In the genomic region with DNA sequence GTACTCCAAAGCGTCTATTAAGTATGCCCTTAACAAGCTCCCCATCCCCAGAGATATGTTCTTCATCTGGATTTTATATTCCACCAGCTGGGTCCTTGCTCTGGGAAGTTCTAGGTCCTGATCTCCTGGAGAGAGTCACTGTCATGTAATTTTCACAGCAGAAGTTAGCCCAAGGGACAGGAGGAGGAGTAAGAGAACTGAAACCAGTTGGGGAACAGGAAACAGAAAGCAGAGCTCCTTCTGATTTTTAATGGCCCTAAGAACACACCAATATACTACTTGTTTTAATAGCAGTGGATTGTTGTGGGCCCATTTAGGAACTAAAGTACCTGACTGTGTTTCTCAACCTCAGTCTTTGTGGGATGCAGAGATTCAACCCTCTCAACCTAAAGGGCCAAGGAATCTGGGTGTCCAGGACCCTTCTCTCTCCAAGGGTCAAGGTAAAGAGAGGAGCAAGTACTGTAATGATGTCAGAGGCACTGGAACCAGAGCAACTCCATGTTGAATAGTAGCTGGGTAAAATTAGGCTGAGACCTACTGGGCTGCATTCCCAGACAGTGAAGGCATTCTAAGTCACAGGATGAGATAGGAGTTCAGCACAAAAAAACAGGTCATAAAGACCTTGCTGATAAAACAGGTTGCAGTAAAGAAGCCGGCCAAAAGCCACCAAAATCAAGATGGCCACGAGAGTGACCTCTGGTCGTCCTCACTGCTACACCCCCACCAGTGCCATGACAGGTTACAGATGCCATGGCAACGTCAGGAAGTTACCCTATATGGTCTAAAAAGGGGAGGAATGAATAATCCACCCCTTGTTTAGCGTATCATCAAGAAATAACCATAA, we compare ENCODE assay signal across 1 cellular context.
TF ChIP-seq lines count a peak whose summit lies in the region.

No MANE protein-coding gene starts in this region.

TF ChIP-seq in K562, 482 proteins besides CTCF, POLR2A, EP300 and RAD21 (continued from another document and continues in another):
- TF ChIP-seq, protein P1, sequence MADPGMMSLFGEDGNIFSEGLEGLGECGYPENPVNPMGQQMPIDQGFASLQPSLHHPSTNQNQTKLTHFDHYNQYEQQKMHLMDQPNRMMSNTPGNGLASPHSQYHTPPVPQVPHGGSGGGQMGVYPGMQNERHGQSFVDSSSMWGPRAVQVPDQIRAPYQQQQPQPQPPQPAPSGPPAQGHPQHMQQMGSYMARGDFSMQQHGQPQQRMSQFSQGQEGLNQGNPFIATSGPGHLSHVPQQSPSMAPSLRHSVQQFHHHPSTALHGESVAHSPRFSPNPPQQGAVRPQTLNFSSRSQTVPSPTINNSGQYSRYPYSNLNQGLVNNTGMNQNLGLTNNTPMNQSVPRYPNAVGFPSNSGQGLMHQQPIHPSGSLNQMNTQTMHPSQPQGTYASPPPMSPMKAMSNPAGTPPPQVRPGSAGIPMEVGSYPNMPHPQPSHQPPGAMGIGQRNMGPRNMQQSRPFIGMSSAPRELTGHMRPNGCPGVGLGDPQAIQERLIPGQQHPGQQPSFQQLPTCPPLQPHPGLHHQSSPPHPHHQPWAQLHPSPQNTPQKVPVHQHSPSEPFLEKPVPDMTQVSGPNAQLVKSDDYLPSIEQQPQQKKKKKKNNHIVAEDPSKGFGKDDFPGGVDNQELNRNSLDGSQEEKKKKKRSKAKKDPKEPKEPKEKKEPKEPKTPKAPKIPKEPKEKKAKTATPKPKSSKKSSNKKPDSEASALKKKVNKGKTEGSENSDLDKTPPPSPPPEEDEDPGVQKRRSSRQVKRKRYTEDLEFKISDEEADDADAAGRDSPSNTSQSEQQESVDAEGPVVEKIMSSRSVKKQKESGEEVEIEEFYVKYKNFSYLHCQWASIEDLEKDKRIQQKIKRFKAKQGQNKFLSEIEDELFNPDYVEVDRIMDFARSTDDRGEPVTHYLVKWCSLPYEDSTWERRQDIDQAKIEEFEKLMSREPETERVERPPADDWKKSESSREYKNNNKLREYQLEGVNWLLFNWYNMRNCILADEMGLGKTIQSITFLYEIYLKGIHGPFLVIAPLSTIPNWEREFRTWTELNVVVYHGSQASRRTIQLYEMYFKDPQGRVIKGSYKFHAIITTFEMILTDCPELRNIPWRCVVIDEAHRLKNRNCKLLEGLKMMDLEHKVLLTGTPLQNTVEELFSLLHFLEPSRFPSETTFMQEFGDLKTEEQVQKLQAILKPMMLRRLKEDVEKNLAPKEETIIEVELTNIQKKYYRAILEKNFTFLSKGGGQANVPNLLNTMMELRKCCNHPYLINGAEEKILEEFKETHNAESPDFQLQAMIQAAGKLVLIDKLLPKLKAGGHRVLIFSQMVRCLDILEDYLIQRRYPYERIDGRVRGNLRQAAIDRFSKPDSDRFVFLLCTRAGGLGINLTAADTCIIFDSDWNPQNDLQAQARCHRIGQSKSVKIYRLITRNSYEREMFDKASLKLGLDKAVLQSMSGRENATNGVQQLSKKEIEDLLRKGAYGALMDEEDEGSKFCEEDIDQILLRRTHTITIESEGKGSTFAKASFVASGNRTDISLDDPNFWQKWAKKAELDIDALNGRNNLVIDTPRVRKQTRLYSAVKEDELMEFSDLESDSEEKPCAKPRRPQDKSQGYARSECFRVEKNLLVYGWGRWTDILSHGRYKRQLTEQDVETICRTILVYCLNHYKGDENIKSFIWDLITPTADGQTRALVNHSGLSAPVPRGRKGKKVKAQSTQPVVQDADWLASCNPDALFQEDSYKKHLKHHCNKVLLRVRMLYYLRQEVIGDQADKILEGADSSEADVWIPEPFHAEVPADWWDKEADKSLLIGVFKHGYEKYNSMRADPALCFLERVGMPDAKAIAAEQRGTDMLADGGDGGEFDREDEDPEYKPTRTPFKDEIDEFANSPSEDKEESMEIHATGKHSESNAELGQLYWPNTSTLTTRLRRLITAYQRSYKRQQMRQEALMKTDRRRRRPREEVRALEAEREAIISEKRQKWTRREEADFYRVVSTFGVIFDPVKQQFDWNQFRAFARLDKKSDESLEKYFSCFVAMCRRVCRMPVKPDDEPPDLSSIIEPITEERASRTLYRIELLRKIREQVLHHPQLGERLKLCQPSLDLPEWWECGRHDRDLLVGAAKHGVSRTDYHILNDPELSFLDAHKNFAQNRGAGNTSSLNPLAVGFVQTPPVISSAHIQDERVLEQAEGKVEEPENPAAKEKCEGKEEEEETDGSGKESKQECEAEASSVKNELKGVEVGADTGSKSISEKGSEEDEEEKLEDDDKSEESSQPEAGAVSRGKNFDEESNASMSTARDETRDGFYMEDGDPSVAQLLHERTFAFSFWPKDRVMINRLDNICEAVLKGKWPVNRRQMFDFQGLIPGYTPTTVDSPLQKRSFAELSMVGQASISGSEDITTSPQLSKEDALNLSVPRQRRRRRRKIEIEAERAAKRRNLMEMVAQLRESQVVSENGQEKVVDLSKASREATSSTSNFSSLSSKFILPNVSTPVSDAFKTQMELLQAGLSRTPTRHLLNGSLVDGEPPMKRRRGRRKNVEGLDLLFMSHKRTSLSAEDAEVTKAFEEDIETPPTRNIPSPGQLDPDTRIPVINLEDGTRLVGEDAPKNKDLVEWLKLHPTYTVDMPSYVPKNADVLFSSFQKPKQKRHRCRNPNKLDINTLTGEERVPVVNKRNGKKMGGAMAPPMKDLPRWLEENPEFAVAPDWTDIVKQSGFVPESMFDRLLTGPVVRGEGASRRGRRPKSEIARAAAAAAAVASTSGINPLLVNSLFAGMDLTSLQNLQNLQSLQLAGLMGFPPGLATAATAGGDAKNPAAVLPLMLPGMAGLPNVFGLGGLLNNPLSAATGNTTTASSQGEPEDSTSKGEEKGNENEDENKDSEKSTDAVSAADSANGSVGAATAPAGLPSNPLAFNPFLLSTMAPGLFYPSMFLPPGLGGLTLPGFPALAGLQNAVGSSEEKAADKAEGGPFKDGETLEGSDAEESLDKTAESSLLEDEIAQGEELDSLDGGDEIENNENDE (IDR thresholded peaks at IDR 0.05; ENCODE audit: low read depth, low read length), result no peak
- TF ChIP-seq GATAD2A (IDR thresholded peaks at IDR 0.05), result no peak
- peak; percentile 98 for TF ChIP-seq PTTG1 (tag; IDR thresholded peaks at IDR 0.05; ENCODE audit: low read depth)
- TF ChIP-seq SRSF3 (IDR thresholded peaks at IDR 0.05; ENCODE audit: insufficient read depth, low read length), result no peak
- no peak for TF ChIP-seq HOXB6 (CRISPR knock-in tag; IDR thresholded peaks at IDR 0.05; ENCODE audit: borderline replicate concordance)
- TF ChIP-seq, protein P2, sequence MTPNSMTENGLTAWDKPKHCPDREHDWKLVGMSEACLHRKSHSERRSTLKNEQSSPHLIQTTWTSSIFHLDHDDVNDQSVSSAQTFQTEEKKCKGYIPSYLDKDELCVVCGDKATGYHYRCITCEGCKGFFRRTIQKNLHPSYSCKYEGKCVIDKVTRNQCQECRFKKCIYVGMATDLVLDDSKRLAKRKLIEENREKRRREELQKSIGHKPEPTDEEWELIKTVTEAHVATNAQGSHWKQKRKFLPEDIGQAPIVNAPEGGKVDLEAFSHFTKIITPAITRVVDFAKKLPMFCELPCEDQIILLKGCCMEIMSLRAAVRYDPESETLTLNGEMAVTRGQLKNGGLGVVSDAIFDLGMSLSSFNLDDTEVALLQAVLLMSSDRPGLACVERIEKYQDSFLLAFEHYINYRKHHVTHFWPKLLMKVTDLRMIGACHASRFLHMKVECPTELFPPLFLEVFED (CRISPR knock-in tag; conservative IDR thresholded peaks at IDR 0.05), result peak; percentile 96
- no peak for TF ChIP-seq ZNF184 (CRISPR knock-in tag; IDR thresholded peaks at IDR 0.05)
- peak; percentile 99 for TF ChIP-seq SMAD4 (CRISPR knock-in tag; conservative IDR thresholded peaks at IDR 0.05)
- TF ChIP-seq ARHGAP35 (IDR thresholded peaks at IDR 0.05; ENCODE audit: partially characterized antibody), result no peak
- TF ChIP-seq NFIX (CRISPR knock-in tag; IDR thresholded peaks at IDR 0.05; ENCODE audit: low read depth), result peak; percentile 62; the same call in 1 of the 2 replicates
- peak; percentile 61 for TF ChIP-seq HDAC2 (IDR thresholded peaks at IDR 0.05)
- no peak for TF ChIP-seq POLR3A (IDR thresholded peaks at IDR 0.05; ENCODE audit: borderline replicate concordance, extremely low read depth, insufficient read depth, insufficient read length)
- TF ChIP-seq ZFP1 (CRISPR knock-in tag; IDR thresholded peaks at IDR 0.05), result peak; percentile 84
- TF ChIP-seq POLR2B (IDR thresholded peaks at IDR 0.05; ENCODE audit: low read depth, partially characterized antibody), result no peak
- TF ChIP-seq ZNF133 (CRISPR knock-in tag; IDR thresholded peaks at IDR 0.05), result peak; percentile 92; the same call in 1 of the 2 replicates
- no peak for TF ChIP-seq CSDE1 (IDR thresholded peaks at IDR 0.05)
- TF ChIP-seq ZNF707 (CRISPR knock-in tag; conservative IDR thresholded peaks at IDR 0.05), result peak; percentile 78
- peak; percentile 67; the same call in 1 of the 2 replicates for TF ChIP-seq ZKSCAN3 (CRISPR knock-in tag; IDR thresholded peaks at IDR 0.05)
- TF ChIP-seq MEF2D (tag; conservative IDR thresholded peaks at IDR 0.05; ENCODE audit: low read depth), result peak; percentile 98
- no peak for TF ChIP-seq KAT8 (IDR thresholded peaks at IDR 0.05; ENCODE audit: low read depth)
- TF ChIP-seq, protein P3, sequence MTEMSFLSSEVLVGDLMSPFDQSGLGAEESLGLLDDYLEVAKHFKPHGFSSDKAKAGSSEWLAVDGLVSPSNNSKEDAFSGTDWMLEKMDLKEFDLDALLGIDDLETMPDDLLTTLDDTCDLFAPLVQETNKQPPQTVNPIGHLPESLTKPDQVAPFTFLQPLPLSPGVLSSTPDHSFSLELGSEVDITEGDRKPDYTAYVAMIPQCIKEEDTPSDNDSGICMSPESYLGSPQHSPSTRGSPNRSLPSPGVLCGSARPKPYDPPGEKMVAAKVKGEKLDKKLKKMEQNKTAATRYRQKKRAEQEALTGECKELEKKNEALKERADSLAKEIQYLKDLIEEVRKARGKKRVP (CRISPR knock-in tag; IDR thresholded peaks at IDR 0.05), result peak; percentile 80; the same call in 1 of the 2 replicates
- peak; percentile 98 for TF ChIP-seq GTF2A2 (tag; IDR thresholded peaks at IDR 0.05)
- peak; percentile 73; the same call in 1 of the 2 replicates for TF ChIP-seq HMG20B (CRISPR knock-in tag; IDR thresholded peaks at IDR 0.05)
- TF ChIP-seq, protein P4, sequence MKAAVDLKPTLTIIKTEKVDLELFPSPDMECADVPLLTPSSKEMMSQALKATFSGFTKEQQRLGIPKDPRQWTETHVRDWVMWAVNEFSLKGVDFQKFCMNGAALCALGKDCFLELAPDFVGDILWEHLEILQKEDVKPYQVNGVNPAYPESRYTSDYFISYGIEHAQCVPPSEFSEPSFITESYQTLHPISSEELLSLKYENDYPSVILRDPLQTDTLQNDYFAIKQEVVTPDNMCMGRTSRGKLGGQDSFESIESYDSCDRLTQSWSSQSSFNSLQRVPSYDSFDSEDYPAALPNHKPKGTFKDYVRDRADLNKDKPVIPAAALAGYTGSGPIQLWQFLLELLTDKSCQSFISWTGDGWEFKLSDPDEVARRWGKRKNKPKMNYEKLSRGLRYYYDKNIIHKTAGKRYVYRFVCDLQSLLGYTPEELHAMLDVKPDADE (conservative IDR thresholded peaks at IDR 0.05; ENCODE audit: control insufficient read depth, low read depth, low read length), result no peak
- TF ChIP-seq, protein P5, sequence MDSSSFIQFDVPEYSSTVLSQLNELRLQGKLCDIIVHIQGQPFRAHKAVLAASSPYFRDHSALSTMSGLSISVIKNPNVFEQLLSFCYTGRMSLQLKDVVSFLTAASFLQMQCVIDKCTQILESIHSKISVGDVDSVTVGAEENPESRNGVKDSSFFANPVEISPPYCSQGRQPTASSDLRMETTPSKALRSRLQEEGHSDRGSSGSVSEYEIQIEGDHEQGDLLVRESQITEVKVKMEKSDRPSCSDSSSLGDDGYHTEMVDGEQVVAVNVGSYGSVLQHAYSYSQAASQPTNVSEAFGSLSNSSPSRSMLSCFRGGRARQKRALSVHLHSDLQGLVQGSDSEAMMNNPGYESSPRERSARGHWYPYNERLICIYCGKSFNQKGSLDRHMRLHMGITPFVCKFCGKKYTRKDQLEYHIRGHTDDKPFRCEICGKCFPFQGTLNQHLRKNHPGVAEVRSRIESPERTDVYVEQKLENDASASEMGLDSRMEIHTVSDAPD (CRISPR knock-in tag; IDR thresholded peaks at IDR 0.05), result peak; percentile 78; the same call in 1 of the 2 replicates
- TF ChIP-seq, protein P6, sequence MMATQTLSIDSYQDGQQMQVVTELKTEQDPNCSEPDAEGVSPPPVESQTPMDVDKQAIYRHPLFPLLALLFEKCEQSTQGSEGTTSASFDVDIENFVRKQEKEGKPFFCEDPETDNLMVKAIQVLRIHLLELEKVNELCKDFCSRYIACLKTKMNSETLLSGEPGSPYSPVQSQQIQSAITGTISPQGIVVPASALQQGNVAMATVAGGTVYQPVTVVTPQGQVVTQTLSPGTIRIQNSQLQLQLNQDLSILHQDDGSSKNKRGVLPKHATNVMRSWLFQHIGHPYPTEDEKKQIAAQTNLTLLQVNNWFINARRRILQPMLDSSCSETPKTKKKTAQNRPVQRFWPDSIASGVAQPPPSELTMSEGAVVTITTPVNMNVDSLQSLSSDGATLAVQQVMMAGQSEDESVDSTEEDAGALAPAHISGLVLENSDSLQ (IDR thresholded peaks at IDR 0.05), result 0 out of 2 replicates have a peak, but pooled peaks have one; percentile 5
- TF ChIP-seq ZNF785 (CRISPR knock-in tag; IDR thresholded peaks at IDR 0.05), result no peak
- TF ChIP-seq RFX7 (CRISPR knock-in tag; IDR thresholded peaks at IDR 0.05), result 0 out of 2 replicates have a peak, but pooled peaks have one; percentile 78
- TF ChIP-seq ZC3H8 (IDR thresholded peaks at IDR 0.05), result no peak
- peak; percentile 82 for TF ChIP-seq NFE2L1 (tag; IDR thresholded peaks at IDR 0.05; ENCODE audit: borderline replicate concordance, low read depth)
- peak in 1 of 2 experiments; percentile 99; a peak in 2 of 4 replicates for TF ChIP-seq TEAD1 (CRISPR knock-in tag; IDR thresholded peaks at IDR 0.05)
- TF ChIP-seq PML (IDR thresholded peaks at IDR 0.05; ENCODE audit: low read length), result no peak
- TF ChIP-seq NR2C1 (IDR thresholded peaks at IDR 0.05), result no peak
- peak; percentile 96 for TF ChIP-seq NR2C1 (tag; IDR thresholded peaks at IDR 0.05)
- peak; percentile 80 for TF ChIP-seq ETV1 (tag; conservative IDR thresholded peaks at IDR 0.05; ENCODE audit: low read depth)
- TF ChIP-seq ZNF239 (CRISPR knock-in tag; IDR thresholded peaks at IDR 0.05), result peak; percentile 95
- TF ChIP-seq, protein P7, sequence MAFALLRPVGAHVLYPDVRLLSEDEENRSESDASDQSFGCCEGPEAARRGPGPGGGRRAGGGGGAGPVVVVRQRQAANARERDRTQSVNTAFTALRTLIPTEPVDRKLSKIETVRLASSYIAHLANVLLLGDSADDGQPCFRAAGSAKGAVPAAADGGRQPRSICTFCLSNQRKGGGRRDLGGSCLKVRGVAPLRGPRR (CRISPR knock-in tag; IDR thresholded peaks at IDR 0.05), result peak; percentile 95
- TF ChIP-seq, protein P8, sequence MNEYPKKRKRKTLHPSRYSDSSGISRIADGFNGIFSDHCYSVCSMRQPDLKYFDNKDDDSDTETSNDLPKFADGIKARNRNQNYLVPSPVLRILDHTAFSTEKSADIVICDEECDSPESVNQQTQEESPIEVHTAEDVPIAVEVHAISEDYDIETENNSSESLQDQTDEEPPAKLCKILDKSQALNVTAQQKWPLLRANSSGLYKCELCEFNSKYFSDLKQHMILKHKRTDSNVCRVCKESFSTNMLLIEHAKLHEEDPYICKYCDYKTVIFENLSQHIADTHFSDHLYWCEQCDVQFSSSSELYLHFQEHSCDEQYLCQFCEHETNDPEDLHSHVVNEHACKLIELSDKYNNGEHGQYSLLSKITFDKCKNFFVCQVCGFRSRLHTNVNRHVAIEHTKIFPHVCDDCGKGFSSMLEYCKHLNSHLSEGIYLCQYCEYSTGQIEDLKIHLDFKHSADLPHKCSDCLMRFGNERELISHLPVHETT (CRISPR knock-in tag; conservative IDR thresholded peaks at IDR 0.05 in 1 of 2, IDR thresholded peaks at IDR 0.05 in 1 of 2), result peak in 1 of 2 experiments; percentile 99; a peak in 2 of 4 replicates
- TF ChIP-seq PYGO2 (tag; IDR thresholded peaks at IDR 0.05), result peak; percentile 98
- TF ChIP-seq CCAR2 (IDR thresholded peaks at IDR 0.05; ENCODE audit: low read depth, low read length), result no peak
- TF ChIP-seq ARID1B (IDR thresholded peaks at IDR 0.05), result no peak
- TF ChIP-seq ZNF583 (CRISPR knock-in tag; IDR thresholded peaks at IDR 0.05), result peak; percentile 98
- no peak for TF ChIP-seq FOXP1 (CRISPR knock-in tag; IDR thresholded peaks at IDR 0.05)
